Comparison of ENCODE assay signal across 19 cellular contexts in genomic region chr10:35152992-35153391, GRCh38. TPM values are rescaled to one million over a fixed set of nuclear protein-coding genes. Genes with fewer than 3 reads are reported as not detected.
A peak's percentile ranks its signal among the peaks of the same experiment; 100 is the strongest.
DNase-seq lines count a peak whose midpoint lies in the region; ATAC-seq and TF ChIP-seq lines count a peak whose summit lies in the region.
"Had no signal": no experiment of that assay in that cellular context is flagged by ENCODE, and none has a peak within 500 bp of the region (broad histone marks: within the 10 kb centered on the region; RNA-seq: fewer than 3 reads in every experiment).

No MANE protein-coding gene starts in this region.

- H3K36me3 Mint-ChIP-seq in T-helper 17 cell (ENCODE audit: low read depth) = no peaks in the 10 kb centered on the region
- H3K36me3 Mint-ChIP-seq in effector memory CD8-positive, alpha-beta T cell (ENCODE audit: insufficient read depth) = peaks cover 15% of the 10 kb centered on the region

- peaks cover 41% of the 10 kb centered on the region for H3K4me1 ChIP-seq in left ventricle myocardium inferior
- H3K4me1 ChIP-seq: BE2C had no signal

- peak overlapping the region; percentile 98 for H3K27ac Mint-ChIP-seq in T-helper 17 cell
- H3K27ac Mint-ChIP-seq in effector memory CD8-positive, alpha-beta T cell = no peak overlapping the region

- no peak for DNase-seq in T-helper 17 cell
- no peak for DNase-seq in left ventricle myocardium inferior
- peak; percentile 23 for DNase-seq in putamen (ENCODE audit: low spot score)
- DNase-seq in effector memory CD8-positive, alpha-beta T cell = no peak
- DNase-seq in epidermal melanocyte (ENCODE audit: insufficient read length, low spot score) = no peak
- DNase-seq: ACHN; BE2C; C1 segment of cervical spinal cord; CD4-positive, CD25-positive, alpha-beta regulatory T cell; CD8-positive, alpha-beta memory T cell; COR-L47; DMS 273 treated with DMSO at 0.1 percent for 48 hours; DMS53; DND-41; EL; H9 had no signal

- ATAC-seq in T-helper 17 cell = no peak
- ATAC-seq in effector memory CD8-positive, alpha-beta T cell (replicated peaks) = no peak
- ATAC-seq: GM12878, HepG2 had no signal

- H3K4me3 Mint-ChIP-seq in T-helper 17 cell = no peak overlapping the region
- no peak overlapping the region for H3K4me3 Mint-ChIP-seq in effector memory CD8-positive, alpha-beta T cell
- H3K4me3 Mint-ChIP-seq: CD4-positive, CD25-positive, alpha-beta regulatory T cell; CD8-positive, alpha-beta memory T cell; H9 had no signal

- H3K36me3 ChIP-seq in left ventricle myocardium inferior = no peaks in the 10 kb centered on the region
- H3K36me3 ChIP-seq: BE2C had no signal

- H3K4me3 ChIP-seq in left ventricle myocardium inferior = no peak overlapping the region
- H3K4me3 ChIP-seq: GM12878 had no signal

- H3K9me3 ChIP-seq in T-helper 17 cell (ENCODE audit: control insufficient read depth, low read length, poor library complexity, severe bottlenecking) (no peaks in the 10 kb centered on the region), left ventricle myocardium inferior (replicated peaks) (no peaks in the 10 kb centered on the region)
- H3K9me3 ChIP-seq: BE2C had no signal

- peaks cover 24% of the 10 kb centered on the region for H3K4me1 Mint-ChIP-seq in T-helper 17 cell
- peaks cover 11 to 14% of the 10 kb centered on the region in 2 donors for H3K4me1 Mint-ChIP-seq in effector memory CD8-positive, alpha-beta T cell (ENCODE audit: low read depth in 2 of 2)

- H3K27me3 Mint-ChIP-seq in T-helper 17 cell = no peaks in the 10 kb centered on the region
- no peaks in the 10 kb centered on the region for H3K27me3 Mint-ChIP-seq in effector memory CD8-positive, alpha-beta T cell
- H3K27me3 Mint-ChIP-seq: CD4-positive, CD25-positive, alpha-beta regulatory T cell; CD8-positive, alpha-beta memory T cell had no signal

- no peaks in the 10 kb centered on the region for H3K27me3 ChIP-seq in left ventricle myocardium inferior (ENCODE audit: low read depth)
- H3K27me3 ChIP-seq: BE2C had no signal

- H3K27ac ChIP-seq in VCaP (peak overlapping the region; percentile 51; the same call in 1 of the 2 replicates), left ventricle myocardium inferior (replicated peaks) (peak overlapping the region; percentile 80)

- TF ChIP-seq CTCF in VCaP (conservative IDR thresholded peaks at IDR 0.05) (no peak), left ventricle myocardium inferior (IDR thresholded peaks at IDR 0.05; ENCODE audit: borderline replicate concordance) (no peak)

- intact Hi-C loops in left ventricle myocardium inferior (cut with micrococcal nuclease) = no loop called here

- no peaks in the 10 kb centered on the region for H3K9me3 Mint-ChIP-seq in effector memory CD8-positive, alpha-beta T cell
- H3K9me3 Mint-ChIP-seq: CD4-positive, CD25-positive, alpha-beta regulatory T cell; CD8-positive, alpha-beta memory T cell; H9 had no signal

RNA-seq across cellular contexts. Expression of gene CREM, which starts 26.3 kb away (rescaled TPM):
- total RNA-seq in T-helper 17 cell = 10 to 100 TPM; 50.8 to 79.2 TPM
- 58.5 TPM for total RNA-seq in left ventricle myocardium inferior
